ENCODE assay signal across 8 cellular contexts in the genomic region with DNA sequence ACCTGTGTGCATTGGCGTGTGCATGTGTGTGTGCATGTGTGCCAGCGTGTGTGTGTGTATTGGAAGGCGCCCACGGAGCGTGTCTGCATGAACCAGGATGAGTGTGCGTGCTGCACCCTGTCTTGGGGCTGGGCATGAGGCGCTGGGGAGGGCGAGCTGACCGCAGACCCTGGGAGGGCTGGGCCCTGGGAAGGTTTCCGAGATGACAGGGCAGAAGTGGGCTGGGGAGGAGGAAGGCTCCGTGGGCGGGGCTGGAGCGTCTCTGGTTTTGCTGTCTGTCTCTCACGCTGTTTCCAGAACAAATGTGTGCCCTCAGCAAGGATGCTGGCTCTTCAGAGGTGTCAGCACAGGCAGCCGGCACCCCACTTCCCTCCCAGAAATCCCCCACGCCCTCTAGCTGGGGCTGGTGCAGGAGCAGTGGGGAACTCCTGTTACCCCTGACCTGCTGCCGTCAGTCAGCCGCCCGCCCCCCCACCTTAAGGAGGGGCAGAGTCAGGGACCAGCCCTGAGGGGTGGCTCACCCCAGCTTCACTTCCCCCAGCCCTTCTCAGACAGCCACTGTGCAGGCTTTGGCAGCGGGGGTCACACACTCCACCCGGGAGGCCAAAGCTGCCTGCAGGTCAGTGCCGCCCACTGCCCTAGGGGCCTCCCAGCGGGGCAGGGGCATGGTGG. TPM values are rescaled to one million over a fixed set of nuclear protein-coding genes. Genes with fewer than 3 reads are reported as not detected.
DNase-seq lines count a peak whose midpoint lies in the region; ATAC-seq and TF ChIP-seq lines count a peak whose summit lies in the region.

A gene with protein sequence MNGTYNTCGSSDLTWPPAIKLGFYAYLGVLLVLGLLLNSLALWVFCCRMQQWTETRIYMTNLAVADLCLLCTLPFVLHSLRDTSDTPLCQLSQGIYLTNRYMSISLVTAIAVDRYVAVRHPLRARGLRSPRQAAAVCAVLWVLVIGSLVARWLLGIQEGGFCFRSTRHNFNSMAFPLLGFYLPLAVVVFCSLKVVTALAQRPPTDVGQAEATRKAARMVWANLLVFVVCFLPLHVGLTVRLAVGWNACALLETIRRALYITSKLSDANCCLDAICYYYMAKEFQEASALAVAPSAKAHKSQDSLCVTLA (plus strand): TSS at position 531 of the 672 bp plus-strand sequence. CDS start 4,473 bp downstream, outside the sequence.

- DNase-seq in AG08396 (ENCODE audit: low spot score), result peak; percentile 49
- no peak for DNase-seq in HCT116 (ENCODE audit: low read depth, low spot score)
- DNase-seq in activated CD4-positive, alpha-beta T cell treated with anti-CD3 and anti-CD28 coated beads for 1 hour, result peak; percentile 52
- peak; percentile 44 for DNase-seq in colonic mucosa
- peak; percentile 99 for DNase-seq in osteoblast (ENCODE audit: insufficient read length, low spot score, missing footprints)
- peak; percentile 65 to 80 for DNase-seq in upper lobe of left lung
- DNase-seq in globus pallidus (ENCODE audit: low spot score), result no peak
- no peak for DNase-seq in occipital lobe (lab: John Stamatoyannopoulos, UW)

- POLR2A ChIA-PET in HCT116 (lab: Charles Lee), result no interaction called here

- H3K36me3 ChIP-seq in HCT116 (ENCODE audit: control insufficient read depth in 1 of 2, insufficient read depth in 2 of 2, low read length in 2 of 2), result no peaks in the 10 kb centered on the region
- H3K36me3 ChIP-seq in colonic mucosa, result no peaks in the 10 kb centered on the region
- no peaks in the 10 kb centered on the region for H3K36me3 ChIP-seq in osteoblast (ENCODE audit: insufficient read depth, low read length)
- H3K36me3 ChIP-seq in upper lobe of left lung, result no peaks in the 10 kb centered on the region

- no peaks in the 10 kb centered on the region for H3K79me2 ChIP-seq in HCT116 (ENCODE audit: insufficient read depth, low read length)
- no peaks in the 10 kb centered on the region for H3K79me2 ChIP-seq in osteoblast (ENCODE audit: insufficient read depth, low read length)

- WGBS in upper lobe of left lung, 2 donors, result 29 to 45% methylated on average over 10 to 23 of the region's 23 CpGs

- TF ChIP-seq CTCF in HCT116 (IDR thresholded peaks at IDR 0.05 in 2 of 3, conservative IDR thresholded peaks at IDR 0.05 in 1 of 3; ENCODE audit: borderline replicate concordance in 1 of 3, insufficient read depth in 1 of 3, low read depth in 2 of 3, low read length in 2 of 3), result no peak
- no peak for TF ChIP-seq CTCF in colonic mucosa (IDR thresholded peaks at IDR 0.05)
- no peak for TF ChIP-seq CTCF in osteoblast (IDR thresholded peaks at IDR 0.05; ENCODE audit: extremely low read depth, low read depth, low read length)
- TF ChIP-seq CTCF in upper lobe of left lung (IDR thresholded peaks at IDR 0.05), result no peak

- H3K27ac ChIP-seq in HCT116 (ENCODE audit: low read depth, low read length), result no peak within 1 kb of the TSS
- H3K27ac ChIP-seq in colonic mucosa, result peak within 1 kb of the TSS; percentile 36
- no peak within 1 kb of the TSS for H3K27ac ChIP-seq in osteoblast (ENCODE audit: low read depth, low read length)
- H3K27ac ChIP-seq in upper lobe of left lung, result peak within 1 kb of the TSS; percentile 7 to 74 (median 46)

- no peaks in the 10 kb centered on the region for H3K9me2 ChIP-seq in HCT116 (ENCODE audit: insufficient read depth)

- H3K9ac ChIP-seq in HCT116 (ENCODE audit: low read length), result no peak within 1 kb of the TSS
- H3K9ac ChIP-seq in colonic mucosa (ENCODE audit: low read depth in 2 of 2, low read length in 2 of 2), result peak within 1 kb of the TSS; percentile 24 to 40

- no peak within 1 kb of the TSS for H2AFZ ChIP-seq in HCT116 (ENCODE audit: low read depth, low read length, poor library complexity, severe bottlenecking)
- peak within 1 kb of the TSS; percentile 29 for H2AFZ ChIP-seq in osteoblast (ENCODE audit: low read length)

- H3K4me2 ChIP-seq in HCT116 (ENCODE audit: low read length) (no peak within 1 kb of the TSS), osteoblast (ENCODE audit: insufficient read depth, low read length) (peak within 1 kb of the TSS; percentile 43)

- intact Hi-C loops in HCT116 (cut with micrococcal nuclease), result no loop called here
- intact Hi-C loops in colonic mucosa (cut with DNase I), result no loop called here

- no peaks in the 10 kb centered on the region for H3K27me3 ChIP-seq in HCT116 (ENCODE audit: insufficient read depth, low read length)
- H3K27me3 ChIP-seq in colonic mucosa, result no peaks in the 10 kb centered on the region
- no peaks in the 10 kb centered on the region for H3K27me3 ChIP-seq in osteoblast (ENCODE audit: insufficient read depth, low read length)
- no peaks in the 10 kb centered on the region for H3K27me3 ChIP-seq in upper lobe of left lung

- H4K20me1 ChIP-seq in HCT116 (ENCODE audit: insufficient read depth) (no peaks in the 10 kb centered on the region), osteoblast (ENCODE audit: insufficient read depth, low read length) (no peaks in the 10 kb centered on the region)

- no peaks in the 10 kb centered on the region for H3K9me3 ChIP-seq in HCT116 (ENCODE audit: control insufficient read depth in 1 of 2, insufficient read depth in 1 of 2, low read depth in 1 of 2, low read length in 2 of 2)
- no peaks in the 10 kb centered on the region for H3K9me3 ChIP-seq in colonic mucosa
- H3K9me3 ChIP-seq in osteoblast (ENCODE audit: low read depth, low read length), result no peaks in the 10 kb centered on the region
- H3K9me3 ChIP-seq in upper lobe of left lung, result no peaks in the 10 kb centered on the region

- H3K4me1 ChIP-seq in HCT116 (ENCODE audit: control insufficient read depth in 1 of 2, insufficient read depth in 2 of 2, low read length in 2 of 2) (no peaks in the 10 kb centered on the region), colonic mucosa (no peaks in the 10 kb centered on the region), osteoblast (ENCODE audit: insufficient read depth, low read length) (peaks cover 9% of the 10 kb centered on the region), upper lobe of left lung (peaks cover 0 to 38% (median 15%) of the 10 kb centered on the region in 4 donors)

- RAD21 ChIA-PET in HCT116 (lab: Charles Lee; ENCODE audit: low non-redundant PET in 1 of 2, low total read pairs in 2 of 2, uncharacterized antibody in 2 of 2, unreplicated experiment in 2 of 2), result no interaction called here

- CTCF ChIA-PET in HCT116 (lab: Charles Lee), result no interaction called here

- TF ChIP-seq POLR2A in HCT116 (IDR thresholded peaks at IDR 0.05; ENCODE audit: borderline replicate concordance, extremely low read depth, insufficient read depth, insufficient read length) (no peak), upper lobe of left lung (IDR thresholded peaks at IDR 0.05) (peak in 1 of 4 donors; percentile 32)

- no peak within 1 kb of the TSS for H3K4me3 ChIP-seq in HCT116 (replicated peaks in 1 of 2; ENCODE audit: low read depth in 1 of 2, low read length in 2 of 2)
- H3K4me3 ChIP-seq in colonic mucosa, result no peak within 1 kb of the TSS
- no peak within 1 kb of the TSS for H3K4me3 ChIP-seq in osteoblast (ENCODE audit: insufficient read depth, low read length)
- H3K4me3 ChIP-seq in upper lobe of left lung, result peak within 1 kb of the TSS in 1 of 4 donors; percentile 2

- ATAC-seq in HCT116 (peak; percentile 46), upper lobe of left lung (ENCODE audit: low FRiP score in 2 of 2) (peak; percentile 44 to 67)

- TF ChIP-seq RAD21 in HCT116 (IDR thresholded peaks at IDR 0.05; ENCODE audit: low read depth), result no peak

- TF ChIP-seq EP300 in upper lobe of left lung (IDR thresholded peaks at IDR 0.05), result no peak

- BruUV-seq in HCT116 (replicated peaks; lab: Mats Ljungman, UMichigan), result no TSS peak

TF ChIP-seq in HCT116, 20 proteins besides CTCF, POLR2A, EP300 and RAD21:
- TF ChIP-seq YY1 (IDR thresholded peaks at IDR 0.05; ENCODE audit: extremely low read depth, insufficient replicate concordance, low read depth, low read length), result no peak
- no peak for TF ChIP-seq EZH2 (IDR thresholded peaks at IDR 0.05)
- no peak for TF ChIP-seq ELF1 (IDR thresholded peaks at IDR 0.05; ENCODE audit: borderline replicate concordance, low read depth)
- TF ChIP-seq EZH2phosphoT487 (IDR thresholded peaks at IDR 0.05; ENCODE audit: borderline replicate concordance), result no peak
- TF ChIP-seq, protein P1, sequence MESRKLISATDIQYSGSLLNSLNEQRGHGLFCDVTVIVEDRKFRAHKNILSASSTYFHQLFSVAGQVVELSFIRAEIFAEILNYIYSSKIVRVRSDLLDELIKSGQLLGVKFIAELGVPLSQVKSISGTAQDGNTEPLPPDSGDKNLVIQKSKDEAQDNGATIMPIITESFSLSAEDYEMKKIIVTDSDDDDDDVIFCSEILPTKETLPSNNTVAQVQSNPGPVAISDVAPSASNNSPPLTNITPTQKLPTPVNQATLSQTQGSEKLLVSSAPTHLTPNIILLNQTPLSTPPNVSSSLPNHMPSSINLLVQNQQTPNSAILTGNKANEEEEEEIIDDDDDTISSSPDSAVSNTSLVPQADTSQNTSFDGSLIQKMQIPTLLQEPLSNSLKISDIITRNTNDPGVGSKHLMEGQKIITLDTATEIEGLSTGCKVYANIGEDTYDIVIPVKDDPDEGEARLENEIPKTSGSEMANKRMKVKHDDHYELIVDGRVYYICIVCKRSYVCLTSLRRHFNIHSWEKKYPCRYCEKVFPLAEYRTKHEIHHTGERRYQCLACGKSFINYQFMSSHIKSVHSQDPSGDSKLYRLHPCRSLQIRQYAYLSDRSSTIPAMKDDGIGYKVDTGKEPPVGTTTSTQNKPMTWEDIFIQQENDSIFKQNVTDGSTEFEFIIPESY (IDR thresholded peaks at IDR 0.05; ENCODE audit: extremely low read depth, insufficient replicate concordance, low read length), result no peak
- no peak for TF ChIP-seq FOSL1 (IDR thresholded peaks at IDR 0.05; ENCODE audit: low read depth)
- no peak for TF ChIP-seq JUND (IDR thresholded peaks at IDR 0.05)
- TF ChIP-seq POLR2AphosphoS5 (IDR thresholded peaks at IDR 0.05; ENCODE audit: low read depth, low read length), result no peak
- no peak for TF ChIP-seq SRF (IDR thresholded peaks at IDR 0.05; ENCODE audit: low read depth)

RNA-seq across cellular contexts. Expression of the gene that starts here (rescaled TPM):
- 4.2 TPM for total RNA-seq in HCT116 (2021; ENCODE audit: unreplicated experiment)
- polyA plus RNA-seq in HCT116 (2012), result 4.7 and 5.5 TPM in 2 replicates
- 10 to 100 TPM; 64.4 to 92.2 TPM for total RNA-seq in colonic mucosa
- total RNA-seq in osteoblast, result 1.1 and 1.5 TPM in 2 replicates
- 10 to 100 TPM in 1 of 6 donors, 1 to 10 TPM in 5; 1.9 to 14.7 (median 4.6) TPM for total RNA-seq in upper lobe of left lung
- 0.31 TPM for total RNA-seq in occipital lobe

Comparison
In these comparisons a context has a peak if more than half of its experiments do, and no peak if none do; other contexts are left out.
1. RNA of the gene that starts here (total RNA-seq): 64.4 to 92.2 TPM in colonic mucosa; 1.9 to 14.7 TPM in upper lobe of left lung, 4.2 TPM in HCT116 (single experiment), 1.1 to 1.5 TPM in osteoblast and 0.31 TPM in occipital lobe (single experiment); every median in the first group is over 4 times any median in the second.
2. DNase-seq: peak in AG08396 (single experiment), activated CD4-positive, alpha-beta T cell treated with anti-CD3 and anti-CD28 coated beads for 1 hour (single experiment), colonic mucosa (single experiment), osteoblast (single experiment) and upper lobe of left lung (2 of 2); none in HCT116 (single experiment), globus pallidus (single experiment) and occipital lobe (single experiment).
3. H3K27ac ChIP-seq: peak in colonic mucosa (single experiment) and upper lobe of left lung (4 of 4); none in HCT116 (single experiment) and osteoblast (single experiment).